15 cellular contexts compared by ENCODE assay signal in genomic region chr10:101565370-101565900, GRCh38. TPM values are rescaled to one million over a fixed set of nuclear protein-coding genes. Genes with fewer than 3 reads are reported as not detected.
DNase-seq lines count a peak whose midpoint lies in the region; ATAC-seq and TF ChIP-seq lines count a peak whose summit lies in the region.
"Had no signal": no experiment of that assay in that cellular context is flagged by ENCODE, and none has a peak within 500 bp of the region (broad histone marks: within the 10 kb centered on the region; RNA-seq: fewer than 3 reads in every experiment).

No MANE protein-coding gene starts in this region.

- WGBS in IMR-90 (ENCODE audit: extremely low coverage in 2 of 2, insufficient read length in 1 of 2), 2 experiments = 90% methylated on average over 4 of the region's 5 CpGs; no CpG with 5 or more reads in 1 of the 2 experiments
- WGBS in sigmoid colon, 2 donors = 57 to 90% methylated on average over 5 of the region's 5 CpGs
- 88% methylated on average over 5 of the region's 5 CpGs for WGBS in esophagus muscularis mucosa

- H2AK9ac ChIP-seq in IMR-90 (replicated peaks; ENCODE audit: low read depth, low read length, poor library complexity) = no peak overlapping the region

- H3K9me3 ChIP-seq in IMR-90 (ENCODE audit: control insufficient read depth, insufficient read depth, low read length) = no peaks in the 10 kb centered on the region
- H3K9me3 ChIP-seq in sigmoid colon = no peaks in the 10 kb centered on the region
- no peaks in the 10 kb centered on the region for H3K9me3 ChIP-seq in esophagus muscularis mucosa
- H3K9me3 ChIP-seq: MG63 had no signal

- H3K9ac ChIP-seq in IMR-90 (ENCODE audit: low read depth, low read length) = no peak overlapping the region

- no peak overlapping the region for H4K5ac ChIP-seq in IMR-90 (ENCODE audit: low read depth, low read length)

- H4K20me1 ChIP-seq in IMR-90 (ENCODE audit: insufficient read depth, low read length) = no peaks in the 10 kb centered on the region

- peaks cover 2% of the 10 kb centered on the region for H3K9me1 ChIP-seq in IMR-90 (ENCODE audit: insufficient read depth, low read length)

- H3K27me3 ChIP-seq in H7 (ENCODE audit: control insufficient read depth, insufficient read depth, low read length) (peaks cover 43% of the 10 kb centered on the region), IMR-90 (ENCODE audit: control insufficient read depth, insufficient read depth, low read length) (peaks cover 46% of the 10 kb centered on the region), sigmoid colon (peaks cover 38 to 94% (median 80%) of the 10 kb centered on the region in 3 donors), esophagus muscularis mucosa (peaks cover 6 to 98% (median 35%) of the 10 kb centered on the region in 4 donors)
- H3K27me3 ChIP-seq: MG63 had no signal

- intact Hi-C loops in IMR-90 (cut with micrococcal nuclease) = no loop called here
- intact Hi-C loops in sigmoid colon (cut with DNase I) = no loop called here
- intact Hi-C loops in esophagus muscularis mucosa (cut with DNase I) = loop anchor here (5.0 kb wide), 1 partner anchor 403 kb away; no protein-coding TSS in a partner anchor

- H3K18ac ChIP-seq in IMR-90 (ENCODE audit: low read depth, low read length) = no peak overlapping the region

- no peak overlapping the region for H3K14ac ChIP-seq in IMR-90 (replicated peaks; ENCODE audit: low read depth, low read length)

- ATAC-seq in IMR-90 (ENCODE audit: low read depth) (no peak), GM18873 (IDR thresholded peaks at IDR 0.05; ENCODE audit: low FRiP score, unreplicated experiment) (no peak)
- ATAC-seq: Right ventricle myocardium inferior had no signal

- no peak overlapping the region for H2BK20ac ChIP-seq in IMR-90 (ENCODE audit: low read depth, low read length)

- no peak overlapping the region for H2BK120ac ChIP-seq in IMR-90 (ENCODE audit: low read depth, low read length)

- POLR2A ChIA-PET in IMR-90 (lab: Charles Lee; ENCODE audit: unreplicated experiment) = no interaction called here

- no peaks in the 10 kb centered on the region for H3K79me1 ChIP-seq in IMR-90 (ENCODE audit: low read depth in 1 of 2, low read length in 2 of 2)

- no peak overlapping the region for H3K4ac ChIP-seq in IMR-90 (ENCODE audit: low read depth, low read length)

- no peak overlapping the region for H2BK15ac ChIP-seq in IMR-90 (ENCODE audit: low read depth, low read length)

- DNase-seq in H7 (peak; percentile 24), IMR-90 (no peak), ecto neural progenitor cell (ENCODE audit: low spot score) (peak; percentile 23), sigmoid colon (peak; percentile 33), NCI-H524 treated with DMSO at 0.1 percent for 48 hours (lab: John Stamatoyannopoulos, UW) (no peak), esophagus muscularis mucosa (ENCODE audit: extremely low spot score) (no peak)
- DNase-seq: ACHN, AML-193, DMS 273 treated with DMSO at 0.1 percent for 48 hours, GDM1, Karpas-422, MG63, NCI-H2081 treated with DMSO at 0.1 percent for 48 hours had no signal

- H3K4me3 ChIP-seq in H7 (ENCODE audit: insufficient read depth, low read depth, low read length) = no peak overlapping the region
- no peak overlapping the region for H3K4me3 ChIP-seq in IMR-90 (ENCODE audit: insufficient read depth, low read depth, low read length)
- H3K4me3 ChIP-seq in sigmoid colon = no peak overlapping the region
- H3K4me3 ChIP-seq in esophagus muscularis mucosa = no peak overlapping the region
- H3K4me3 ChIP-seq: MG63 had no signal

- H3K4me1 ChIP-seq in IMR-90 (ENCODE audit: control insufficient read depth, insufficient read depth, low read length) (peaks cover 3% of the 10 kb centered on the region), sigmoid colon (peaks cover 0 to 21% (median 19%) of the 10 kb centered on the region in 4 donors), esophagus muscularis mucosa (peaks cover 17 to 24% (median 23%) of the 10 kb centered on the region in 4 donors)

- TF ChIP-seq EP300 in sigmoid colon (IDR thresholded peaks at IDR 0.05) (no peak), esophagus muscularis mucosa (IDR thresholded peaks at IDR 0.05) (no peak)

- TF ChIP-seq POLR2A in IMR-90 (IDR thresholded peaks at IDR 0.05; ENCODE audit: low read depth, low read length) (no peak), sigmoid colon (IDR thresholded peaks at IDR 0.05) (no peak), esophagus muscularis mucosa (IDR thresholded peaks at IDR 0.05; ENCODE audit: low read depth) (no peak)

- H2BK5ac ChIP-seq in IMR-90 (ENCODE audit: low read depth, low read length, poor library complexity, severe bottlenecking) = no peak overlapping the region

- no peak overlapping the region for H4K91ac ChIP-seq in IMR-90 (ENCODE audit: insufficient read depth, low read depth, low read length)

- H3K27ac ChIP-seq in IMR-90 (ENCODE audit: insufficient read depth, low read length) (no peak overlapping the region), sigmoid colon (no peak overlapping the region), esophagus muscularis mucosa (replicated peaks in 1 of 4) (no peak overlapping the region)

- no peak overlapping the region for H3K4me2 ChIP-seq in IMR-90 (ENCODE audit: low read depth, low read length)

- H3K36me3 ChIP-seq in H7 (replicated peaks; ENCODE audit: control insufficient read depth, insufficient read depth, low read length) (no peaks in the 10 kb centered on the region), IMR-90 (ENCODE audit: control insufficient read depth, insufficient read depth, low read length) (no peaks in the 10 kb centered on the region), sigmoid colon (no peaks in the 10 kb centered on the region), esophagus muscularis mucosa (no peaks in the 10 kb centered on the region)
- H3K36me3 ChIP-seq: MG63 had no signal

- CTCF ChIA-PET in IMR-90 (lab: Yijun Ruan, JAX) = interaction anchor here (0.5 kb wide), 1 partner anchor 350 kb away, joined by 3 read pairs; no protein-coding TSS in a partner anchor

- dilution Hi-C loops in IMR-90 (cut with HindIII; ENCODE audit: low sequenced_read_pairs, unreplicated experiment) = no loop called here

- TF ChIP-seq RAD21 in IMR-90 (IDR thresholded peaks at IDR 0.05; ENCODE audit: low read length) = no peak

- H4K8ac ChIP-seq in IMR-90 (ENCODE audit: low read depth in 2 of 2, low read length in 2 of 2) = no peak overlapping the region

- in situ Hi-C loops in IMR-90 (cut with MboI; ENCODE audit: low sequenced_read_pairs) = no loop called here

- no peak overlapping the region for H2AFZ ChIP-seq in IMR-90 (replicated peaks; ENCODE audit: low read length, poor library complexity)

- BruUV-seq in IMR-90 (replicated peaks; lab: Mats Ljungman, UMichigan) = no TSS peak

- no peak overlapping the region for H2AK5ac ChIP-seq in IMR-90 (ENCODE audit: low read depth, low read length)

- H3K56ac ChIP-seq in IMR-90 (ENCODE audit: extremely low read depth, insufficient read depth, low read length) = no peak overlapping the region

- H3K23ac ChIP-seq in IMR-90 (ENCODE audit: low read depth, low read length) = peak overlapping the region; percentile 38; the same call in 1 of the 2 replicates

- TF ChIP-seq CTCF in IMR-90 (conservative IDR thresholded peaks at IDR 0.05; ENCODE audit: low read depth, low read length) (no peak), sigmoid colon (IDR thresholded peaks at IDR 0.05) (no peak), esophagus muscularis mucosa (IDR thresholded peaks at IDR 0.05) (no peak)

TF ChIP-seq in IMR-90, 13 proteins besides CTCF, POLR2A, EP300 and RAD21:
- no peak for TF ChIP-seq RCOR1 (IDR thresholded peaks at IDR 0.05; ENCODE audit: insufficient replicate concordance, low read length)
TF ChIP-seq in IMR-90: peak in this region for 0.

RNA-seq across cellular contexts. Expression of gene POLL, which starts 22.6 kb away (rescaled TPM):
- total RNA-seq in H7 (2014; rRNA removed; shearing (Covaris generic)) = 24.9 and 25.0 TPM in 2 replicates
- total RNA-seq in IMR-90 (2012; rRNA removed) = 6.1 and 6.3 TPM in 2 replicates
- polyA plus RNA-seq in IMR-90 (2012; rRNA removed) = 23.7 TPM in 2 replicates
- polyA plus RNA-seq in IMR-90 (2012; cell fraction: cytosol; rRNA removed) = 15.7 and 21.1 TPM in 2 replicates
- 57.9 and 115 TPM in 2 replicates for polyA plus RNA-seq in IMR-90 (2012; cell fraction: nucleus; rRNA removed; ENCODE audit: low replicate concordance)
- total RNA-seq in sigmoid colon = 10 to 100 TPM; 25.3 to 39.6 (median 33.2) TPM
- 10 to 100 TPM in 2 of 3 donors, 1 to 10 TPM in 1; 9.0 to 29.4 (median 19.2) TPM for polyA plus RNA-seq in sigmoid colon
- total RNA-seq in esophagus muscularis mucosa = 10 to 100 TPM; 23.2 to 27.2 (median 26.0) TPM

RNA-seq across cellular contexts. Expression of gene DPCD, which starts 22.7 kb away (rescaled TPM):
- total RNA-seq in H7 (2014; rRNA removed; shearing (Covaris generic)) = 33.4 and 48.7 TPM in 2 replicates
- 59.1 and 113 TPM in 2 replicates for total RNA-seq in IMR-90 (2012; rRNA removed)
- 66.1 and 73.7 TPM in 2 replicates for polyA plus RNA-seq in IMR-90 (2012; rRNA removed)
- 44.0 and 79.1 TPM in 2 replicates for polyA plus RNA-seq in IMR-90 (2012; cell fraction: cytosol; rRNA removed)
- polyA plus RNA-seq in IMR-90 (2012; cell fraction: nucleus; rRNA removed; ENCODE audit: low replicate concordance) = 13.5 and 48.7 TPM in 2 replicates
- 10 to 100 TPM; 18.5 to 80.2 (median 40.0) TPM for total RNA-seq in sigmoid colon
- polyA plus RNA-seq in sigmoid colon = 10 to 100 TPM; 13.2 to 25.7 (median 24.9) TPM
- 10 to 100 TPM; 13.8 to 24.2 (median 18.1) TPM for total RNA-seq in esophagus muscularis mucosa

Comparison
In these comparisons a context has a peak if more than half of its experiments do, and no peak if none do; other contexts are left out.
1. DNase-seq: peak in H7 (single experiment), ecto neural progenitor cell (single experiment) and sigmoid colon (single experiment); none in IMR-90 (single experiment), NCI-H524 treated with DMSO at 0.1 percent for 48 hours (single experiment) and esophagus muscularis mucosa (single experiment).